Comparison of ENCODE assay signal across 17 cellular contexts in genomic region chr3:169591159-169591951, GRCh38.
A peak's percentile ranks its signal among the peaks of the same experiment; 100 is the strongest.
DNase-seq lines count a peak whose midpoint lies in the region; ATAC-seq, FAIRE-seq and TF ChIP-seq lines count a peak whose summit lies in the region.
"Had no signal": no experiment of that assay in that cellular context is flagged by ENCODE, and none has a peak within 500 bp of the region (broad histone marks: within the 10 kb centered on the region; RNA-seq: fewer than 3 reads in every experiment).

No MANE protein-coding gene starts in this region.

- H3K9ac ChIP-seq in colonic mucosa (ENCODE audit: low read depth in 2 of 2, low read length in 2 of 2): peak overlapping the region in 1 of 2 donors; percentile 48
- H3K9ac ChIP-seq: BLaER1 treated with 17β-estradiol and CSF1 and Interleukin-3, amounts not matched to agents 10 nM and 100 nM had no signal

- H3K4me1 Mint-ChIP-seq in progenitor cell of endocrine pancreas (ENCODE audit: low read depth): peaks cover 29% of the 10 kb centered on the region
- peaks cover 1% of the 10 kb centered on the region for H3K4me1 Mint-ChIP-seq in activated T-cell treated with anti-CD3 and anti-CD28 coated beads, Interleukin-2, amount 50 U/mL, for 24 hours (ENCODE audit: low read depth)
- H3K4me1 Mint-ChIP-seq: activated T-helper 17 cell treated with anti-CD3 and anti-CD28 coated beads, Interleukin-2, amount 50 U/mL, for 72 hours had no signal

- H3K27ac ChIP-seq in colonic mucosa: peak overlapping the region; percentile 32
- H3K27ac ChIP-seq: BLaER1 treated with 17β-estradiol and CSF1 and Interleukin-3, amounts not matched to agents 10 nM and 100 nM had no signal

- H3K27me3 Mint-ChIP-seq in progenitor cell of endocrine pancreas: no peaks in the 10 kb centered on the region
- peaks cover 13% of the 10 kb centered on the region for H3K27me3 Mint-ChIP-seq in activated T-cell treated with anti-CD3 and anti-CD28 coated beads, Interleukin-2, amount 50 U/mL, for 24 hours

- peaks cover 4% of the 10 kb centered on the region for H3K36me3 Mint-ChIP-seq in progenitor cell of endocrine pancreas (ENCODE audit: insufficient read depth)
- H3K36me3 Mint-ChIP-seq in activated T-cell treated with anti-CD3 and anti-CD28 coated beads, Interleukin-2, amount 50 U/mL, for 24 hours (ENCODE audit: low read depth): no peaks in the 10 kb centered on the region
- H3K36me3 Mint-ChIP-seq: activated CD4-positive, alpha-beta memory T cell treated with anti-CD3 and anti-CD28 coated beads for 36 hours had no signal

- DNase-seq in colonic mucosa (no peak), progenitor cell of endocrine pancreas (ENCODE audit: low spot score, unreplicated experiment) (no peak), D721Med (ENCODE audit: insufficient read length, low spot score) (no peak), NCI-H774 (lab: John Stamatoyannopoulos, UW) (no peak)
- no peak for DNase-seq in activated T-cell treated with anti-CD3 and anti-CD28 coated beads, Interleukin-2, amount 50 U/mL, for 24 hours
- DNase-seq: activated CD4-positive, alpha-beta memory T cell treated with anti-CD3 and anti-CD28 coated beads for 36 hours; DMS153; glutamatergic neuron; NCI-H1092 treated with DMSO at 0.1 percent for 48 hours; posterior cingulate gyrus; SW 1271 had no signal

- peak; percentile 80 for ATAC-seq in GM19455 (IDR thresholded peaks at IDR 0.05; ENCODE audit: unreplicated experiment)
- ATAC-seq in HG02973 (IDR thresholded peaks at IDR 0.05; ENCODE audit: unreplicated experiment): peak; percentile 69
- ATAC-seq in HG03460 (IDR thresholded peaks at IDR 0.05; ENCODE audit: unreplicated experiment): no peak
- ATAC-seq: activated T-helper 17 cell treated with anti-CD3 and anti-CD28 coated beads, Interleukin-2, amount 50 U/mL, for 72 hours had no signal

- H3K4me3 Mint-ChIP-seq in progenitor cell of endocrine pancreas (ENCODE audit: low read depth): no peak overlapping the region
- H3K4me3 Mint-ChIP-seq in activated T-cell treated with anti-CD3 and anti-CD28 coated beads, Interleukin-2, amount 50 U/mL, for 24 hours: no peak overlapping the region
- H3K4me3 Mint-ChIP-seq: activated CD4-positive, alpha-beta memory T cell treated with anti-CD3 and anti-CD28 coated beads for 36 hours; activated T-helper 17 cell treated with anti-CD3 and anti-CD28 coated beads, Interleukin-2, amount 50 U/mL, for 72 hours had no signal

- H3K27ac Mint-ChIP-seq in progenitor cell of endocrine pancreas: peak overlapping the region; percentile 48
- H3K27ac Mint-ChIP-seq in activated T-cell treated with anti-CD3 and anti-CD28 coated beads, Interleukin-2, amount 50 U/mL, for 24 hours: no peak overlapping the region
- H3K27ac Mint-ChIP-seq: activated CD4-positive, alpha-beta memory T cell treated with anti-CD3 and anti-CD28 coated beads for 36 hours; activated T-helper 17 cell treated with anti-CD3 and anti-CD28 coated beads, Interleukin-2, amount 50 U/mL, for 72 hours had no signal

- H3K36me3 ChIP-seq in colonic mucosa: no peaks in the 10 kb centered on the region
- H3K36me3 ChIP-seq: BLaER1 treated with 17β-estradiol and CSF1 and Interleukin-3, amounts not matched to agents 10 nM and 100 nM had no signal

- no peaks in the 10 kb centered on the region for H3K9me3 Mint-ChIP-seq in progenitor cell of endocrine pancreas (ENCODE audit: low read depth)
- H3K9me3 Mint-ChIP-seq in activated T-cell treated with anti-CD3 and anti-CD28 coated beads, Interleukin-2, amount 50 U/mL, for 24 hours: no peaks in the 10 kb centered on the region
- H3K9me3 Mint-ChIP-seq: activated CD4-positive, alpha-beta memory T cell treated with anti-CD3 and anti-CD28 coated beads for 36 hours; activated T-helper 17 cell treated with anti-CD3 and anti-CD28 coated beads, Interleukin-2, amount 50 U/mL, for 72 hours had no signal

- intact Hi-C loops in colonic mucosa (cut with DNase I): no loop called here

- H3K9me3 ChIP-seq in colonic mucosa: no peaks in the 10 kb centered on the region
- H3K9me3 ChIP-seq: BLaER1 treated with 17β-estradiol and CSF1 and Interleukin-3, amounts not matched to agents 10 nM and 100 nM had no signal

- no peak overlapping the region for H3K4me3 ChIP-seq in colonic mucosa
- H3K4me3 ChIP-seq: BLaER1 treated with 17β-estradiol and CSF1 and Interleukin-3, amounts not matched to agents 10 nM and 100 nM had no signal

- no peaks in the 10 kb centered on the region for H3K27me3 ChIP-seq in colonic mucosa
- H3K27me3 ChIP-seq: BLaER1 treated with 17β-estradiol and CSF1 and Interleukin-3, amounts not matched to agents 10 nM and 100 nM had no signal

- FAIRE-seq in D721Med (lab: Jason Lieb, UNC): no peak
- FAIRE-seq: keratinocyte had no signal

- H3K4me1 ChIP-seq in colonic mucosa: no peaks in the 10 kb centered on the region
- H3K4me1 ChIP-seq: BLaER1 treated with 17β-estradiol and CSF1 and Interleukin-3, amounts not matched to agents 10 nM and 100 nM had no signal

- TF ChIP-seq CTCF in colonic mucosa (IDR thresholded peaks at IDR 0.05) (no peak), progenitor cell of endocrine pancreas (IDR thresholded peaks at IDR 0.05; ENCODE audit: unreplicated experiment) (no peak), D721Med (IDR thresholded peaks at IDR 0.05; ENCODE audit: insufficient read depth, missing control alignments) (no peak)
